Comparison of ENCODE assay signal across 8 cellular contexts in the genomic region with DNA sequence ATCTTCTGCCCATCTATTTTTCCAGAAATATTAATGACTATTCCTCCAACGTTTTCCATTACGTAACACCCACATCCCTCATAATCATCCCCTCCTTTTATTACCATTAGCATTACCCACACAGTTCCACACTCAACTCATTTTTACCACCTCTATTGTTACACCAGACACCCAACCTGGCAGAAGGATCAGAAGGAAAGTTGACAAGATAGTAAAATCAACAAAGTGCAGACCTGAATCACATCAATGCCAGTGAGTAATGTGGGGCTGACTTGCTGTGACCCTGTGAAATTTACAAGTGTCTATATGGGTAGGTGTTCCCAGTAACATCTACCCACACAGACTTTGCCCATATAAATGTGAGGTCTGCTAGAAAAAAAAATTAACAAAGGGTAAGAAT.
"Had no signal": no experiment of that assay in that cellular context is flagged by ENCODE, and none has a peak within 500 bp of the region (broad histone marks: within the 10 kb centered on the region; RNA-seq: fewer than 3 reads in every experiment).

No MANE protein-coding gene starts in this region.

- DNase-seq: GDM1, GF-D8 had no signal

- FAIRE-seq: G401.6, GM12878, GM12891, GM12892, GM18507, GM19239 had no signal

- H3K4me3 ChIP-seq: GM12878 had no signal

- ATAC-seq: GM12878 had no signal
